Comparison of ENCODE assay signal across 25 cellular contexts in the genomic region with DNA sequence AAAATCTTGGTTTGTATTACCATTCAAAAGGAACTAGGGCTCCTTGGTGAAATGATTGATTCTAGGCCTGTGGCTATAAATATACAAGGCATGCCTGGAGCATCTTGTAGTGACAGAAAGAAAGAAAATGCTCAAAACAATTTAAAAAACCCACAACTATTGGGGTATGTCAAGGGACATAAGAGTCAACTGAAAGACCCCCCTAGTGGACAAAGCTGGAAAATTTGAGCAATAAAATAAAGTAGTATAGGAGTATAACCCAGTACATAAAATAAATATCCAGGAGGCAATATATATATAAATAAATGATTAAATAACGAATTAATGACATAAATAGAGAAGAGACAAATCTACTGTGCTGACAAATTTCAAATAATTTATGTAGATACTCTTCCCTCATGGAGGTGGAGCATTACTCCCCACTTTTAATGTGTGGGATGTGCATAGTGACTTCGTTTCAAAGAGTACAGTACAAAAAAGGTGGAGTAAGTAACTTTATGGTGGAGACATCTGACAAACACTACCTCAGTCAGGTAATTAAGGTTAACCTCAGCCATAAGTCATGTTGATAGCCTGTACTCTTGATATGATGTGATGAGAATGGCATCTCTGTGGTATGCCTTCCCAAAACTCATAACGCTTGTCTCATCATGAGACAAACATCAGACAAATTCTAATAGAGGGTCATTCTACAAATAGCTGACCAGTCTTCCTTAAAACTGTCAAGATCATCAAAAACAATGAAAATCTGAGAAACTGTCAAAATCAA.
DNase-seq lines count a peak whose midpoint lies in the region; ATAC-seq and TF ChIP-seq lines count a peak whose summit lies in the region.
"Had no signal": no experiment of that assay in that cellular context is flagged by ENCODE, and none has a peak within 500 bp of the region (broad histone marks: within the 10 kb centered on the region; RNA-seq: fewer than 3 reads in every experiment).

No MANE protein-coding gene starts in this region.

- H3K9me2 ChIP-seq in DOHH2 (replicated peaks; ENCODE audit: control insufficient read depth, low read length): no peaks in the 10 kb centered on the region

- H3F3A ChIP-seq in DOHH2 (ENCODE audit: control insufficient read depth, insufficient read depth) (no peaks in the 10 kb centered on the region), neural progenitor cell (ENCODE audit: low read depth) (no peaks in the 10 kb centered on the region)

- no peak overlapping the region for H3K9ac ChIP-seq in KMS-11
- no peak overlapping the region for H3K9ac ChIP-seq in neural progenitor cell

- H3K9me3 Mint-ChIP-seq in neural progenitor cell: peaks cover 9% of the 10 kb centered on the region

- H3K4me3 Mint-ChIP-seq in neural progenitor cell: no peak overlapping the region
- H3K4me3 Mint-ChIP-seq: activated CD4-positive, alpha-beta memory T cell treated with anti-CD3 and anti-CD28 coated beads for 36 hours; activated naive CD4-positive, alpha-beta T cell treated with anti-CD3 and anti-CD28 coated beads for 36 hours; activated T-cell treated with anti-CD3 and anti-CD28 coated beads, Interleukin-2, amount 50 U/mL, for 4 hours; B cell; central memory CD8-positive, alpha-beta T cell; stimulated activated naive CD8-positive, alpha-beta T cell treated with anti-CD3 and anti-CD28 coated beads, Interleukin-15, amount 100 ng/mL, for 72 hours had no signal

- no peaks in the 10 kb centered on the region for H3K27me3 Mint-ChIP-seq in neural progenitor cell (ENCODE audit: insufficient read depth, low read depth)
- H3K27me3 Mint-ChIP-seq: activated CD4-positive, alpha-beta memory T cell treated with anti-CD3 and anti-CD28 coated beads for 36 hours; B cell; central memory CD8-positive, alpha-beta T cell; stimulated activated naive CD8-positive, alpha-beta T cell treated with anti-CD3 and anti-CD28 coated beads, Interleukin-15, amount 100 ng/mL, for 72 hours had no signal

- H3K4me1 ChIP-seq in DOHH2 (ENCODE audit: control insufficient read depth, low read length) (no peaks in the 10 kb centered on the region), KMS-11 (ENCODE audit: low read depth, poor library complexity, severe bottlenecking) (no peaks in the 10 kb centered on the region), neural progenitor cell (no peaks in the 10 kb centered on the region)
- H3K4me1 ChIP-seq: Caco-2, left lung, transverse colon had no signal

- H3K9me3 ChIP-seq in DOHH2 (ENCODE audit: control insufficient read depth, insufficient read depth, low read length) (no peaks in the 10 kb centered on the region), WERI-Rb-1 (ENCODE audit: severe bottlenecking) (no peaks in the 10 kb centered on the region), neural progenitor cell (ENCODE audit: low read depth) (peaks cover 7% of the 10 kb centered on the region)
- H3K9me3 ChIP-seq: Caco-2, left lung, transverse colon had no signal

- H3K4me3 ChIP-seq in DOHH2 (ENCODE audit: low read length) (no peak overlapping the region), KMS-11 (IDR thresholded peaks at IDR 0.05; ENCODE audit: insufficient read depth, low read depth, low read length) (no peak overlapping the region), WERI-Rb-1 (ENCODE audit: low read depth, low read length) (no peak overlapping the region), neural progenitor cell (no peak overlapping the region), foreskin fibroblast (ENCODE audit: low read depth in 1 of 2, low read length in 2 of 2) (no peak overlapping the region)
- H3K4me3 ChIP-seq: left lung, transverse colon had no signal

- TF ChIP-seq CTCF in DOHH2 (IDR thresholded peaks at IDR 0.05; ENCODE audit: low read depth, low read length, poor library complexity, severe bottlenecking) (peak; percentile 35), KMS-11 (conservative IDR thresholded peaks at IDR 0.05; ENCODE audit: low read depth, low read length) (peak; percentile 46; the same call in 1 of the 2 replicates), WERI-Rb-1 (IDR thresholded peaks at IDR 0.05; ENCODE audit: low read depth, low read length) (0 out of 2 replicates have a peak, but pooled peaks have one; percentile 3), neural progenitor cell (IDR thresholded peaks at IDR 0.05) (peak; percentile 38), foreskin fibroblast (IDR thresholded peaks at IDR 0.05; ENCODE audit: low read depth, low read length) (no peak)

- no peaks in the 10 kb centered on the region for H4K20me1 ChIP-seq in DOHH2 (ENCODE audit: control insufficient read depth, insufficient read depth, low read depth, low read length)
- no peaks in the 10 kb centered on the region for H4K20me1 ChIP-seq in KMS-11 (ENCODE audit: insufficient read depth)
- no peaks in the 10 kb centered on the region for H4K20me1 ChIP-seq in neural progenitor cell (ENCODE audit: low read depth)

- H3K27ac Mint-ChIP-seq in neural progenitor cell: no peak overlapping the region
- H3K27ac Mint-ChIP-seq: activated CD4-positive, alpha-beta memory T cell treated with anti-CD3 and anti-CD28 coated beads for 36 hours; activated naive CD4-positive, alpha-beta T cell treated with anti-CD3 and anti-CD28 coated beads for 36 hours; B cell; stimulated activated naive CD8-positive, alpha-beta T cell treated with anti-CD3 and anti-CD28 coated beads, Interleukin-15, amount 100 ng/mL, for 72 hours had no signal

- no peak overlapping the region for H3K4me2 ChIP-seq in DOHH2 (ENCODE audit: low read length)
- no peak overlapping the region for H3K4me2 ChIP-seq in KMS-11
- no peak overlapping the region for H3K4me2 ChIP-seq in neural progenitor cell

- no peak for ATAC-seq in HG02840 (IDR thresholded peaks at IDR 0.05; ENCODE audit: low FRiP score, unreplicated experiment)
- ATAC-seq: activated T-cell treated with anti-CD3 and anti-CD28 coated beads, Interleukin-2, amount 50 U/mL, for 4 hours; left lung; stimulated activated naive CD8-positive, alpha-beta T cell treated with anti-CD3 and anti-CD28 coated beads, Interleukin-15, amount 100 ng/mL, for 72 hours had no signal

- H2AFZ ChIP-seq in KMS-11 (ENCODE audit: low read depth) (no peak overlapping the region), neural progenitor cell (replicated peaks) (no peak overlapping the region)

- no peak for DNase-seq in WERI-Rb-1
- no peak for DNase-seq in neural progenitor cell (ENCODE audit: low spot score)
- DNase-seq in inferior parietal cortex (ENCODE audit: extremely low spot score): no peak
- no peak for DNase-seq in foreskin fibroblast
- DNase-seq: activated CD4-positive, alpha-beta memory T cell treated with anti-CD3 and anti-CD28 coated beads for 36 hours; activated CD4-positive, CD25-positive, alpha-beta regulatory T cell; activated naive CD4-positive, alpha-beta T cell treated with anti-CD3 and anti-CD28 coated beads for 36 hours; activated T-cell treated with anti-CD3 and anti-CD28 coated beads, Interleukin-2, amount 50 U/mL, for 4 hours; Caco-2; effector CD4-positive, alpha-beta T cell; head of caudate nucleus; left lung; NCI-H1930; NK-92 treated with Interleukin-12 subunit alpha and Interleukin-12 subunit beta, amount 100 ng/mL, for 24 hours; small intestine; stimulated activated CD4-positive, alpha-beta T cell treated with anti-CD3 and anti-CD28 coated beads, Interleukin-2, amount 100 ng/mL, for 48 hours; stimulated activated naive CD8-positive, alpha-beta T cell treated with anti-CD3 and anti-CD28 coated beads, Interleukin-15, amount 100 ng/mL, for 72 hours; T-helper 9 cell; transverse colon had no signal

- H3K27ac ChIP-seq in DOHH2 (ENCODE audit: low read depth, low read length) (no peak overlapping the region), KMS-11 (no peak overlapping the region), WERI-Rb-1 (no peak overlapping the region), neural progenitor cell (no peak overlapping the region)
- H3K27ac ChIP-seq: left lung, RWPE1, transverse colon had no signal

- no peaks in the 10 kb centered on the region for H3K36me3 Mint-ChIP-seq in neural progenitor cell
- H3K36me3 Mint-ChIP-seq: activated CD4-positive, alpha-beta memory T cell treated with anti-CD3 and anti-CD28 coated beads for 36 hours had no signal

- H3K27me3 ChIP-seq in DOHH2 (ENCODE audit: control insufficient read depth, low read length) (no peaks in the 10 kb centered on the region), KMS-11 (ENCODE audit: insufficient read depth, low read depth) (no peaks in the 10 kb centered on the region), WERI-Rb-1 (ENCODE audit: insufficient read depth, low read depth, severe bottlenecking) (peaks cover 14% of the 10 kb centered on the region), neural progenitor cell (no peaks in the 10 kb centered on the region)
- H3K27me3 ChIP-seq: left lung, transverse colon had no signal

- H3K79me2 ChIP-seq in DOHH2 (ENCODE audit: control insufficient read depth, low read length): no peaks in the 10 kb centered on the region
- no peaks in the 10 kb centered on the region for H3K79me2 ChIP-seq in KMS-11 (ENCODE audit: insufficient read depth, low read depth)
- no peaks in the 10 kb centered on the region for H3K79me2 ChIP-seq in neural progenitor cell (ENCODE audit: low read depth)

- no peaks in the 10 kb centered on the region for H3K4me1 Mint-ChIP-seq in neural progenitor cell
- H3K4me1 Mint-ChIP-seq: B cell; central memory CD8-positive, alpha-beta T cell; stimulated activated naive CD8-positive, alpha-beta T cell treated with anti-CD3 and anti-CD28 coated beads, Interleukin-15, amount 100 ng/mL, for 72 hours had no signal

- H3K36me3 ChIP-seq in DOHH2 (ENCODE audit: control insufficient read depth, low read length): no peaks in the 10 kb centered on the region
- H3K36me3 ChIP-seq in KMS-11 (ENCODE audit: insufficient read depth): no peaks in the 10 kb centered on the region
- no peaks in the 10 kb centered on the region for H3K36me3 ChIP-seq in WERI-Rb-1
- H3K36me3 ChIP-seq in neural progenitor cell: no peaks in the 10 kb centered on the region
- H3K36me3 ChIP-seq: left lung, transverse colon had no signal
